In genomic region chr9:116626762-116627161, GRCh38 we compare ENCODE assay signal across 36 cellular contexts.
"Had no signal": no experiment of that assay in that cellular context is flagged by ENCODE, and none has a peak within 500 bp of the region (broad histone marks: within the 10 kb centered on the region; RNA-seq: fewer than 3 reads in every experiment).

No MANE protein-coding gene starts in this region.

- H3K27me3 Mint-ChIP-seq: activated naive CD4-positive, alpha-beta T cell treated with anti-CD3 and anti-CD28 coated beads, Interleukin-2, amount 10 ng/mL, durations not matched to agents 7 days and 5 days; activated naive CD4-positive, alpha-beta T cell treated with anti-CD3 and anti-CD28 coated beads, Interleukin-2, amount 50 U/mL, for 24 hours; activated naive CD8-positive, alpha-beta T cell; activated naive CD8-positive, alpha-beta T cell treated with anti-CD3 and anti-CD28 coated beads for 36 hours; activated naive CD8-positive, alpha-beta T cell treated with anti-CD3 and anti-CD28 coated beads, Interleukin-2, amount 10 ng/mL, durations not matched to agents 7 days and 5 days; activated naive CD8-positive, alpha-beta T cell treated with anti-CD3 and anti-CD28 coated beads, Interleukin-2, amount 50 U/mL, for 24 hours; activated T-helper 17 cell treated with anti-CD3 and anti-CD28 coated beads, Interleukin-2, amount 50 U/mL, for 72 hours; brain; central memory CD8-positive, alpha-beta T cell had no signal

- H3K4me3 ChIP-seq: adrenal gland, ascending aorta, body of pancreas, breast epithelium, cardiac muscle cell, colonic mucosa had no signal

- H3K27ac ChIP-seq: adrenal gland, ascending aorta, body of pancreas, brain microvascular endothelial cell, breast epithelium, cardiac muscle cell, colonic mucosa had no signal

- DNase-seq: activated effector memory CD4-positive, alpha-beta T cell treated with anti-CD3 and anti-CD28 coated beads, Interleukin-2, amount 50 U/mL, for 16 hours; activated effector memory CD4-positive, alpha-beta T cell treated with Interleukin-2 at 50 U/mL for 16 hours; activated gamma-delta T cell; activated gamma-delta T cell treated with Interleukin-2 at 50 U/mL for 16 hours; activated naive CD4-positive, alpha-beta T cell treated with anti-CD3 and anti-CD28 coated beads for 36 hours; activated naive CD4-positive, alpha-beta T cell treated with anti-CD3 and anti-CD28 coated beads, Interleukin-2, amount 10 ng/mL, durations not matched to agents 7 days and 5 days; activated naive CD4-positive, alpha-beta T cell treated with anti-CD3 and anti-CD28 coated beads, Interleukin-2, amount 50 U/mL, for 16 hours; activated naive CD4-positive, alpha-beta T cell treated with Interleukin-2 at 50 U/mL for 16 hours; activated naive CD8-positive, alpha-beta T cell treated with anti-CD3 and anti-CD28 coated beads for 36 hours; activated naive CD8-positive, alpha-beta T cell treated with anti-CD3 and anti-CD28 coated beads, Interleukin-2, amount 10 ng/mL, durations not matched to agents 7 days and 5 days; activated naive CD8-positive, alpha-beta T cell treated with anti-CD3 and anti-CD28 coated beads, Interleukin-2, amount 50 U/mL, for 24 hours; activated T-cell treated with anti-CD3 and anti-CD28 coated beads, Interleukin-2, amount 50 U/mL, for 4 hours; activated T-cell treated with anti-CD3 and anti-CD28 coated beads, Interleukin-2, amount 50 U/mL, for 48 hours; activated T-cell treated with anti-CD3 and anti-CD28 coated beads, Interleukin-2, amount 50 U/mL, for 72 hours; adrenal gland; amniotic stem cell; amygdala; anterior cingulate cortex; aorta; body of pancreas; brain microvascular endothelial cell; caudate nucleus; central memory CD4-positive, alpha-beta T cell; cerebellar nuclear complex; colonic mucosa had no signal

- H3K4me1 Mint-ChIP-seq: activated naive CD4-positive, alpha-beta T cell treated with anti-CD3 and anti-CD28 coated beads, Interleukin-2, amount 10 ng/mL, durations not matched to agents 7 days and 5 days; activated naive CD4-positive, alpha-beta T cell treated with anti-CD3 and anti-CD28 coated beads, Interleukin-2, amount 50 U/mL, for 24 hours; activated naive CD8-positive, alpha-beta T cell treated with anti-CD3 and anti-CD28 coated beads for 36 hours; activated naive CD8-positive, alpha-beta T cell treated with anti-CD3 and anti-CD28 coated beads, Interleukin-2, amount 10 ng/mL, durations not matched to agents 7 days and 5 days; activated naive CD8-positive, alpha-beta T cell treated with anti-CD3 and anti-CD28 coated beads, Interleukin-2, amount 50 U/mL, for 24 hours; activated T-helper 17 cell treated with anti-CD3 and anti-CD28 coated beads, Interleukin-2, amount 50 U/mL, for 72 hours; central memory CD8-positive, alpha-beta T cell had no signal

- H3K36me3 ChIP-seq: adrenal gland, ascending aorta, brain microvascular endothelial cell, breast epithelium, cardiac muscle cell, colonic mucosa had no signal

- H3K27ac Mint-ChIP-seq: activated naive CD4-positive, alpha-beta T cell treated with anti-CD3 and anti-CD28 coated beads for 36 hours; activated naive CD4-positive, alpha-beta T cell treated with anti-CD3 and anti-CD28 coated beads, Interleukin-2, amount 10 ng/mL, durations not matched to agents 7 days and 5 days; activated naive CD4-positive, alpha-beta T cell treated with anti-CD3 and anti-CD28 coated beads, Interleukin-2, amount 50 U/mL, for 24 hours; activated naive CD4-positive, alpha-beta T cell treated with anti-CD3 and anti-CD28 coated beads, Interleukin-2, amount 50 U/mL, for 72 hours; activated naive CD8-positive, alpha-beta T cell; activated naive CD8-positive, alpha-beta T cell treated with anti-CD3 and anti-CD28 coated beads for 36 hours; activated naive CD8-positive, alpha-beta T cell treated with anti-CD3 and anti-CD28 coated beads, Interleukin-2, amount 10 ng/mL, durations not matched to agents 7 days and 5 days; activated naive CD8-positive, alpha-beta T cell treated with anti-CD3 and anti-CD28 coated beads, Interleukin-2, amount 50 U/mL, for 24 hours; activated T-cell treated with anti-CD3 and anti-CD28 coated beads, Interleukin-2, amount 50 U/mL, for 72 hours; activated T-helper 1 cell treated with anti-CD3 and anti-CD28 coated beads, Interleukin-12 subunit alpha, Interleukin-12 subunit beta, Interleukin-2, Interleukin-4 antibody, amounts not matched to agents 30 ng/mL and 10 ng/mL and 1 ng/mL, durations not matched to agents 14 hours and 24 hours and 36 hours; activated T-helper 17 cell treated with anti-CD3 and anti-CD28 coated beads, Interleukin-2, amount 50 U/mL, for 72 hours; activated T-helper 2 cell treated with anti-CD3 and anti-CD28 coated beads, Interferon-gamma antibody, Interleukin-2, Interleukin-4, amounts not matched to agents 10 μg/mL and 5 μg/mL and 100 μg/mL, durations not matched to agents 14 hours and 24 hours and 36 hours; brain had no signal

- H3K27me3 ChIP-seq: adrenal gland, ascending aorta, body of pancreas, brain microvascular endothelial cell, breast epithelium, cardiac muscle cell, colonic mucosa had no signal

- H3K9me3 Mint-ChIP-seq: activated naive CD4-positive, alpha-beta T cell treated with anti-CD3 and anti-CD28 coated beads for 36 hours; activated naive CD4-positive, alpha-beta T cell treated with anti-CD3 and anti-CD28 coated beads, Interleukin-2, amount 10 ng/mL, durations not matched to agents 7 days and 5 days; activated naive CD4-positive, alpha-beta T cell treated with anti-CD3 and anti-CD28 coated beads, Interleukin-2, amount 50 U/mL, for 24 hours; activated naive CD4-positive, alpha-beta T cell treated with anti-CD3 and anti-CD28 coated beads, Interleukin-2, amount 50 U/mL, for 72 hours; activated naive CD8-positive, alpha-beta T cell treated with anti-CD3 and anti-CD28 coated beads for 36 hours; activated naive CD8-positive, alpha-beta T cell treated with anti-CD3 and anti-CD28 coated beads, Interleukin-2, amount 10 ng/mL, durations not matched to agents 7 days and 5 days; activated naive CD8-positive, alpha-beta T cell treated with anti-CD3 and anti-CD28 coated beads, Interleukin-2, amount 50 U/mL, for 24 hours; activated T-cell treated with anti-CD3 and anti-CD28 coated beads, Interleukin-2, amount 50 U/mL, for 4 hours; activated T-helper 1 cell treated with anti-CD3 and anti-CD28 coated beads, Interleukin-12 subunit alpha, Interleukin-12 subunit beta, Interleukin-2, Interleukin-4 antibody, amounts not matched to agents 30 ng/mL and 10 ng/mL and 1 ng/mL, durations not matched to agents 14 hours and 24 hours and 36 hours; activated T-helper 17 cell treated with anti-CD3 and anti-CD28 coated beads, Interleukin-2, amount 50 U/mL, for 72 hours; activated T-helper 2 cell treated with anti-CD3 and anti-CD28 coated beads, Interferon-gamma antibody, Interleukin-2, Interleukin-4, amounts not matched to agents 10 μg/mL and 5 μg/mL and 100 μg/mL, durations not matched to agents 14 hours and 24 hours and 36 hours; central memory CD8-positive, alpha-beta T cell had no signal

- H3K36me3 Mint-ChIP-seq: activated naive CD4-positive, alpha-beta T cell treated with anti-CD3 and anti-CD28 coated beads, Interleukin-2, amount 10 ng/mL, durations not matched to agents 7 days and 5 days; activated naive CD4-positive, alpha-beta T cell treated with anti-CD3 and anti-CD28 coated beads, Interleukin-2, amount 50 U/mL, for 72 hours; activated naive CD8-positive, alpha-beta T cell treated with anti-CD3 and anti-CD28 coated beads, Interleukin-2, amount 10 ng/mL, durations not matched to agents 7 days and 5 days; brain had no signal

- H3K9me3 ChIP-seq: adrenal gland, ascending aorta, body of pancreas, breast epithelium, colonic mucosa had no signal

- H3K4me1 ChIP-seq: adrenal gland, ascending aorta, body of pancreas, breast epithelium, colonic mucosa had no signal

- H3K4me3 Mint-ChIP-seq: activated naive CD4-positive, alpha-beta T cell treated with anti-CD3 and anti-CD28 coated beads for 36 hours; activated naive CD4-positive, alpha-beta T cell treated with anti-CD3 and anti-CD28 coated beads, Interleukin-2, amount 10 ng/mL, durations not matched to agents 7 days and 5 days; activated naive CD4-positive, alpha-beta T cell treated with anti-CD3 and anti-CD28 coated beads, Interleukin-2, amount 50 U/mL, for 24 hours; activated naive CD8-positive, alpha-beta T cell; activated naive CD8-positive, alpha-beta T cell treated with anti-CD3 and anti-CD28 coated beads for 36 hours; activated naive CD8-positive, alpha-beta T cell treated with anti-CD3 and anti-CD28 coated beads, Interleukin-2, amount 10 ng/mL, durations not matched to agents 7 days and 5 days; activated naive CD8-positive, alpha-beta T cell treated with anti-CD3 and anti-CD28 coated beads, Interleukin-2, amount 50 U/mL, for 24 hours; activated T-cell treated with anti-CD3 and anti-CD28 coated beads, Interleukin-2, amount 50 U/mL, for 4 hours; activated T-cell treated with anti-CD3 and anti-CD28 coated beads, Interleukin-2, amount 50 U/mL, for 72 hours; activated T-helper 1 cell treated with anti-CD3 and anti-CD28 coated beads, Interleukin-12 subunit alpha, Interleukin-12 subunit beta, Interleukin-2, Interleukin-4 antibody, amounts not matched to agents 30 ng/mL and 10 ng/mL and 1 ng/mL, durations not matched to agents 14 hours and 24 hours and 36 hours; activated T-helper 17 cell treated with anti-CD3 and anti-CD28 coated beads, Interleukin-2, amount 50 U/mL, for 72 hours; brain; central memory CD8-positive, alpha-beta T cell had no signal

- ATAC-seq: activated naive CD4-positive, alpha-beta T cell treated with anti-CD3 and anti-CD28 coated beads, Interleukin-2, amount 50 U/mL, for 72 hours; activated naive CD8-positive, alpha-beta T cell treated with anti-CD3 and anti-CD28 coated beads, Interleukin-2, amount 50 U/mL, for 24 hours; activated T-cell treated with anti-CD3 and anti-CD28 coated beads, Interleukin-2, amount 50 U/mL, for 4 hours; activated T-cell treated with anti-CD3 and anti-CD28 coated beads, Interleukin-2, amount 50 U/mL, for 72 hours; activated T-helper 17 cell treated with anti-CD3 and anti-CD28 coated beads, Interleukin-2, amount 50 U/mL, for 72 hours; body of pancreas had no signal
